8 cellular contexts compared by ENCODE assay signal in genomic region chr3:9792405-9793160, GRCh38. TPM values are rescaled to one million over a fixed set of nuclear protein-coding genes. Genes with fewer than 3 reads are reported as not detected.
DNase-seq lines count a peak whose midpoint lies in the region; ATAC-seq and TF ChIP-seq lines count a peak whose summit lies in the region.

ARPC4 (plus strand) TSS chr3:9793082; CDS start chr3:9793122, 40 bp downstream.
A gene with protein sequence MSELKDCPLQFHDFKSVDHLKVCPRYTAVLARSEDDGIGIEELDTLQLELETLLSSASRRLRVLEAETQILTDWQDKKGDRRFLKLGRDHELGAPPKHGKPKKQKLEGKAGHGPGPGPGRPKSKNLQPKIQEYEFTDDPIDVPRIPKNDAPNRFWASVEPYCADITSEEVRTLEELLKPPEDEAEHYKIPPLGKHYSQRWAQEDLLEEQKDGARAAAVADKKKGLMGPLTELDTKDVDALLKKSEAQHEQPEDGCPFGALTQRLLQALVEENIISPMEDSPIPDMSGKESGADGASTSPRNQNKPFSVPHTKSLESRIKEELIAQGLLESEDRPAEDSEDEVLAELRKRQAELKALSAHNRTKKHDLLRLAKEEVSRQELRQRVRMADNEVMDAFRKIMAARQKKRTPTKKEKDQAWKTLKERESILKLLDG (minus strand): TSS chr3:9792473. CDS start chr3:9791466, 1,007 bp downstream.

- peak within 1 kb of the TSS; percentile 99 for H3K4me2 ChIP-seq in osteoblast (ENCODE audit: insufficient read depth, low read length)

- peaks cover 57% of the 10 kb centered on the region for H3K79me2 ChIP-seq in osteoblast (ENCODE audit: insufficient read depth, low read length)

- H3K27me3 Mint-ChIP-seq in activated naive CD8-positive, alpha-beta T cell, result no peaks in the 10 kb centered on the region

- TF ChIP-seq CTCF in GM12864 (IDR thresholded peaks at IDR 0.05; ENCODE audit: low read depth, low read length, missing control alignments), result peak; percentile 25
- TF ChIP-seq CTCF in osteoblast (IDR thresholded peaks at IDR 0.05; ENCODE audit: extremely low read depth, low read depth, low read length), result no peak
- TF ChIP-seq CTCF in testis (IDR thresholded peaks at IDR 0.05), result peak in 2 of 3 experiments; percentile 17 to 22

- H3K4me1 Mint-ChIP-seq in activated naive CD8-positive, alpha-beta T cell (ENCODE audit: low read depth), result peaks cover 63% of the 10 kb centered on the region

- H3K27me3 ChIP-seq in osteoblast (ENCODE audit: insufficient read depth, low read length) (no peaks in the 10 kb centered on the region), testis (no peaks in the 10 kb centered on the region)

- no peak for TF ChIP-seq POLR2A in testis (IDR thresholded peaks at IDR 0.05)

- ATAC-seq in HG02678 (IDR thresholded peaks at IDR 0.05; ENCODE audit: unreplicated experiment), result peak; percentile 80

- DNase-seq in GM12864 (ENCODE audit: low read depth), result peak; percentile 93
- peak; percentile 85 for DNase-seq in NCI-H1105 treated with DMSO at 0.1 percent for 48 hours (lab: John Stamatoyannopoulos, UW)
- DNase-seq in SKM-1 treated with dmso at 0.1 percent for 144 hours (lab: John Stamatoyannopoulos, UW; ENCODE audit: unreplicated experiment), result peak; percentile 96
- DNase-seq in glomerular visceral epithelial cell (ENCODE audit: extremely low spot score), result peak; percentile 93
- peak; percentile 98 for DNase-seq in osteoblast (ENCODE audit: insufficient read length, low spot score, missing footprints)
- DNase-seq in testis, result peak; percentile 95

- H3K27ac ChIP-seq in osteoblast (ENCODE audit: low read depth, low read length) (peak within 1 kb of the TSS; percentile 93), testis (peak within 1 kb of the TSS; percentile 94)

- H3K9me3 Mint-ChIP-seq in activated naive CD8-positive, alpha-beta T cell (ENCODE audit: low read depth), result no peaks in the 10 kb centered on the region

- H3K9me3 ChIP-seq in osteoblast (ENCODE audit: low read depth, low read length) (no peaks in the 10 kb centered on the region), testis (no peaks in the 10 kb centered on the region)

- peaks cover 20% of the 10 kb centered on the region for H4K20me1 ChIP-seq in osteoblast (ENCODE audit: insufficient read depth, low read length)

- WGBS in testis, 2 donors, result 0% methylated on average over 30 to 65 of the region's 65 CpGs

- peak within 1 kb of the TSS; percentile 64 for H3K4me3 ChIP-seq in GM12864 (ENCODE audit: low read depth, low read length)
- H3K4me3 ChIP-seq in osteoblast (ENCODE audit: insufficient read depth, low read length), result peak within 1 kb of the TSS; percentile 91
- peak within 1 kb of the TSS; percentile 82 to 96 for H3K4me3 ChIP-seq in testis

- H3K36me3 Mint-ChIP-seq in activated naive CD8-positive, alpha-beta T cell, result peaks cover 23% of the 10 kb centered on the region

- peaks cover 12% of the 10 kb centered on the region for H3K4me1 ChIP-seq in osteoblast (ENCODE audit: insufficient read depth, low read length)
- peaks cover 8% of the 10 kb centered on the region for H3K4me1 ChIP-seq in testis

- H3K4me3 Mint-ChIP-seq in activated naive CD8-positive, alpha-beta T cell, result peak within 1 kb of the TSS; percentile 99

- peaks cover 30% of the 10 kb centered on the region for H3K36me3 ChIP-seq in osteoblast (ENCODE audit: insufficient read depth, low read length)
- no peaks in the 10 kb centered on the region for H3K36me3 ChIP-seq in testis (ENCODE audit: low read depth, missing control alignments)

- intact Hi-C loops in testis (cut with DNase I; ENCODE audit: low total_unique reads), result no loop called here

- H2AFZ ChIP-seq in osteoblast (ENCODE audit: low read length), result peak within 1 kb of the TSS; percentile 78

- H3K27ac Mint-ChIP-seq in activated naive CD8-positive, alpha-beta T cell, result peak within 1 kb of the TSS; percentile 100

RNA-seq across cellular contexts. Expression of gene ARPC4, which starts in this region (rescaled TPM):
- total RNA-seq in osteoblast, result 203 and 222 TPM in 2 replicates
- 100 to 1,000 TPM; 108 to 124 TPM for total RNA-seq in testis
- 99.6 TPM for polyA plus RNA-seq in testis (ENCODE audit: insufficient read depth, low read depth, low replicate concordance)

RNA-seq across cellular contexts. Expression of the second gene that starts in this region (rescaled TPM):
- 88.4 and 102 TPM in 2 replicates for total RNA-seq in osteoblast
- 100 to 1,000 TPM in 1 of 2 donors, 10 to 100 TPM in 1; 94.6 to 123 TPM for total RNA-seq in testis
- polyA plus RNA-seq in testis (ENCODE audit: insufficient read depth, low read depth, low replicate concordance), result 123 TPM

Comparison
In these comparisons a context has a peak if more than half of its experiments do, and no peak if none do; other contexts are left out.
1. Peak in every context shown above with its lines: DNase-seq, ATAC-seq, H3K4me3 ChIP-seq and H3K27ac ChIP-seq.